ENCODE assay signal across 8 cellular contexts in the genomic region with DNA sequence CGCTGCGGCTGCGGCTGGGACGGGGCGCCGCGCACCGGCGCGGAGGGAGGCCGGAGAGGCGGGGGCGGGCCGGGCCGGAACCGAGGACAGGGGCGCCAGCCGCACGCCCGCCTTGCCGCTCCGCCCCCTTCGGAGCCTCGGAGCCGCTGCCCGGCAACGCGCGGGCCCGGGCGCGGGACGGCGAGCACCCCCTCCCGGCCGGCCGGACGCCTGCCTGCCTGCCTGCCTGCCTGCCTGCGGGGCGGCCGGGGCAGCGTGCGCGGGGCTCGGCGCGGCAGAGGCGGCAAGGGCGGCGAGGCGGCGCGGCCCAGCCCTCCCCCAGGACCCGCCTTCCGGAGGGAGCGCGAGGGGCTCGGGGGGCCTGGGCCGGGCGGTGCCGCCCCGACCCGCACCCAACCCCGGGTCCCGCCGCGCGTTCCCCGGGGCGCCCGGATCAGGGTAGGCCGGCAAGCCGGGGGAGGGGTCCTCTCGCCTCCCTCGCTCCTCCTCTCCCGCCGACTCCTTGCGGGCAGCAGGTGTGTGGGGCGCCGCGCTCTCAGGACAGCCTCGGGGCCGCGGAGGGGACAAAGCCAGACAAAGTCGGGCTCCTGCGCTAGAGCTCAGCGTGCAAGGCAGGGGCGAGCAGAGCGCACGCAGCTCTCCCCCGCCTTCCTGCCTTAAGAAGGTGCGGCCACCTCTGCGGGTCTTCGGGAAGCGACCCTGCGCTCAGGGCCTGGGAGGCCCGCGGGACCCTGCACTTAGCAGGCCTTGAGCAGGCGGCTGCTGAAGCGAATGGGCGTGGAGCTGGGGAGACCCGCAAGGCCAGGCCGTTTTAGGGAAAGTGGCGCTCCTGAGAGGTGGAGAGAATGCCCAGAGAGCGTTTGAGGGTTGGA. TPM values are rescaled to one million over a fixed set of nuclear protein-coding genes. Genes with fewer than 3 reads are reported as not detected.
DNase-seq lines count a peak whose midpoint lies in the region; ATAC-seq, FAIRE-seq and TF ChIP-seq lines count a peak whose summit lies in the region.

KIAA1549 (minus strand) TSS at position 58 of the 872 bp plus-strand sequence. CDS start 120 bp downstream, outside the sequence.

- peaks cover 23% of the 10 kb centered on the region for H3K4me1 ChIP-seq in A549

- ATAC-seq in A549 (peak; percentile 83 to 92), HG02943 (IDR thresholded peaks at IDR 0.05; ENCODE audit: low read depth, unreplicated experiment) (peak; percentile 74), memory B cell (ENCODE audit: low read depth) (peak; percentile 87)

- H3K9me3 ChIP-seq in A549: no peaks in the 10 kb centered on the region

- H3K27me3 Mint-ChIP-seq in memory B cell: peaks cover 24% of the 10 kb centered on the region

- no peak for TF ChIP-seq POLR2A in A549 (IDR thresholded peaks at IDR 0.05; ENCODE audit: low read length)

- peak within 1 kb of the TSS; percentile 90 to 99 for H3K27ac ChIP-seq in A549

- no peak for TF ChIP-seq EP300 in A549 (IDR thresholded peaks at IDR 0.05)

- H3K9me3 Mint-ChIP-seq in memory B cell: peaks cover 2% of the 10 kb centered on the region

- H3K4me3 ChIP-seq in A549: peak within 1 kb of the TSS; percentile 86

- TF ChIP-seq CTCF in A549 (IDR thresholded peaks at IDR 0.05): peak; percentile 68
- peak; percentile 79 for TF ChIP-seq CTCF in GM13977 (IDR thresholded peaks at IDR 0.05; ENCODE audit: extremely low read depth, insufficient read depth, missing control alignments)

- no peak; a peak in 2 of 5 replicates for TF ChIP-seq RAD21 in A549 (conservative IDR thresholded peaks at IDR 0.05 in 1 of 2, IDR thresholded peaks at IDR 0.05 in 1 of 2)

- peak within 1 kb of the TSS; percentile 92 for H3K4me3 Mint-ChIP-seq in memory B cell

- in situ Hi-C loops in GM13977 (cut with MboI; ENCODE audit: low pct_unique_long_range_greater_than_20kb, low sequenced_read_pairs, unreplicated experiment): no loop called here

- peak within 1 kb of the TSS; percentile 64 for H3K27ac Mint-ChIP-seq in memory B cell

- peaks cover 14% of the 10 kb centered on the region for H3K4me1 Mint-ChIP-seq in memory B cell

- H3K4me2 ChIP-seq in A549: peak within 1 kb of the TSS; percentile 100

- FAIRE-seq in A549 (lab: Jason Lieb, UNC): no peak

- H3K36me3 Mint-ChIP-seq in memory B cell: no peaks in the 10 kb centered on the region

- POLR2A ChIA-PET in A549 (lab: Yijun Ruan, JAX): interaction anchor here (1.0 to 1.9 kb wide), 3 partner anchors 91 to 103 kb away, joined by 3 to 5 read pairs (median 5); no protein-coding TSS in a partner anchor

- peak; percentile 67 to 72 for DNase-seq in A549 (ENCODE audit: low read depth in 1 of 2, low spot score in 1 of 2)
- DNase-seq in GM13977 (ENCODE audit: low spot score): peak; percentile 94
- DNase-seq in NCI-H2227 (lab: John Stamatoyannopoulos, UW; ENCODE audit: unreplicated experiment): peak; percentile 88
- peak; percentile 11 to 26 for DNase-seq in activated CD4-positive, alpha-beta T cell treated with anti-CD3 and anti-CD28 coated beads, Interleukin-2, amount 50 U/mL, for 4 hours
- DNase-seq in effector CD8-positive, alpha-beta T cell (lab: John Stamatoyannopoulos, UW): peak; percentile 14
- peak; percentile 14 to 39 for DNase-seq in memory B cell (ENCODE audit: low spot score in 2 of 2)
- DNase-seq in stimulated activated CD8-positive, alpha-beta memory T cell treated with anti-CD3 and anti-CD28 coated beads, Interleukin-2, amount 100 ng/mL, for 1 hour (ENCODE audit: low read depth in 2 of 2): peak; percentile 8 to 28

- WGBS in A549 (ENCODE audit: missing lambda C conversion rate): 34% methylated on average over 10 of the region's 105 CpGs

- CTCF ChIA-PET in A549 (lab: Yijun Ruan, JAX): interaction anchor here (0.7 to 4.6 kb wide), 8 partner anchors 14 to 100 kb away, joined by 3 to 27 read pairs (median 4); no protein-coding TSS in a partner anchor

TF ChIP-seq in A549, 52 proteins besides CTCF, POLR2A, EP300 and RAD21:
- TF ChIP-seq, protein P1, sequence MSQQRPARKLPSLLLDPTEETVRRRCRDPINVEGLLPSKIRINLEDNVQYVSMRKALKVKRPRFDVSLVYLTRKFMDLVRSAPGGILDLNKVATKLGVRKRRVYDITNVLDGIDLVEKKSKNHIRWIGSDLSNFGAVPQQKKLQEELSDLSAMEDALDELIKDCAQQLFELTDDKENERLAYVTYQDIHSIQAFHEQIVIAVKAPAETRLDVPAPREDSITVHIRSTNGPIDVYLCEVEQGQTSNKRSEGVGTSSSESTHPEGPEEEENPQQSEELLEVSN (IDR thresholded peaks at IDR 0.05; ENCODE audit: borderline replicate concordance, low read depth): 0 out of 2 replicates have a peak, but pooled peaks have one; percentile 42
- TF ChIP-seq JUN (IDR thresholded peaks at IDR 0.05): peak in 1 of 2 experiments; percentile 56; a peak in 2 of 5 replicates
- TF ChIP-seq PHF8 (IDR thresholded peaks at IDR 0.05; ENCODE audit: borderline replicate concordance, low read depth): peak; percentile 78
- TF ChIP-seq SMC3 (IDR thresholded peaks at IDR 0.05): peak; percentile 65
- TF ChIP-seq ZFP36 (IDR thresholded peaks at IDR 0.05; ENCODE audit: borderline replicate concordance, partially characterized antibody): no peak
- TF ChIP-seq TFCP2L1 (CRISPR knock-in tag; IDR thresholded peaks at IDR 0.05): 0 out of 2 replicates have a peak, but pooled peaks have one; percentile 46
- TF ChIP-seq JUNB (IDR thresholded peaks at IDR 0.05): no peak
- TF ChIP-seq, protein P2, sequence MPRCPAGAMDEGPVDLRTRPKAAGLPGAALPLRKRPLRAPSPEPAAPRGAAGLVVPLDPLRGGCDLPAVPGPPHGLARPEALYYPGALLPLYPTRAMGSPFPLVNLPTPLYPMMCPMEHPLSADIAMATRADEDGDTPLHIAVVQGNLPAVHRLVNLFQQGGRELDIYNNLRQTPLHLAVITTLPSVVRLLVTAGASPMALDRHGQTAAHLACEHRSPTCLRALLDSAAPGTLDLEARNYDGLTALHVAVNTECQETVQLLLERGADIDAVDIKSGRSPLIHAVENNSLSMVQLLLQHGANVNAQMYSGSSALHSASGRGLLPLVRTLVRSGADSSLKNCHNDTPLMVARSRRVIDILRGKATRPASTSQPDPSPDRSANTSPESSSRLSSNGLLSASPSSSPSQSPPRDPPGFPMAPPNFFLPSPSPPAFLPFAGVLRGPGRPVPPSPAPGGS (IDR thresholded peaks at IDR 0.05): peak; percentile 25; the same call in 1 of the 3 replicates

RNA-seq across cellular contexts. Expression of gene KIAA1549, which starts in this region (rescaled TPM):
- polyA plus RNA-seq in A549 (2011; rRNA removed) (4.1 and 9.2 TPM in 2 replicates), A549 (2017; fragmentation: RNase III; extraction: RNeasy Plus Mini Kit Qiagen cat#74134 plus additional on column Dnase treatment) (4.4 to 4.7 TPM (median 4.7 TPM) in 3 replicates)
- polyA plus RNA-seq in A549 (2012; cell fraction: cytosol; rRNA removed): 2.0 and 2.9 TPM in 2 replicates
- polyA plus RNA-seq in A549 (2012; cell fraction: nucleus; rRNA removed): 3.7 and 5.2 TPM in 2 replicates
- 13.1 and 13.3 TPM in 2 replicates for polyA minus RNA-seq in A549 (2011; rRNA and poly(A)+ RNA removed)

Comparison
In these comparisons a context has a peak if more than half of its experiments do, and no peak if none do; other contexts are left out.
1. Peak in every context shown above with its lines: DNase-seq, ATAC-seq, H3K4me3 ChIP-seq and H3K27ac ChIP-seq.
2. DNase-seq: peak in every context shown above with its lines; median percentile 94 in GM13977; 88 in NCI-H2227; 70 in A549; 26 in memory B cell; 18 in activated CD4-positive, alpha-beta T cell treated with anti-CD3 and anti-CD28 coated beads, Interleukin-2, amount 50 U/mL, for 4 hours; 18 in stimulated activated CD8-positive, alpha-beta memory T cell treated with anti-CD3 and anti-CD28 coated beads, Interleukin-2, amount 100 ng/mL, for 1 hour; 14 in effector CD8-positive, alpha-beta T cell.